8 cellular contexts compared by ENCODE assay signal in genomic region chr1:147670319-147671003, GRCh38. TPM values are rescaled to one million over a fixed set of nuclear protein-coding genes. Genes with fewer than 3 reads are reported as not detected.
DNase-seq lines count a peak whose midpoint lies in the region; ATAC-seq and FAIRE-seq lines count a peak whose summit lies in the region.

TSS of gene ACP6 (minus strand) at chr1:147670524. CDS start at chr1:147670048, 476 bp downstream.

- FAIRE-seq in endometrium (lab: Jason Lieb, UNC) = peak; percentile 80

- ATAC-seq in GM21367 (IDR thresholded peaks at IDR 0.05; ENCODE audit: unreplicated experiment) = peak; percentile 96

- DNase-seq in COLO829 (ENCODE audit: low spot score) (peak; percentile 89), HT1080 (ENCODE audit: low read depth) (peak; percentile 95), NOMO-1 treated with dmso at 0.1 percent for 144 hours (lab: John Stamatoyannopoulos, UW; ENCODE audit: unreplicated experiment) (peak; percentile 73), mesenteric fat pad (ENCODE audit: low spot score) (peak; percentile 96)
- peak; percentile 72 for DNase-seq in activated CD8-positive, alpha-beta memory T cell treated with anti-CD3 and anti-CD28 coated beads, Interleukin-2, amount 50 U/mL, for 24 hours (ENCODE audit: extremely low read depth)
- DNase-seq in stimulated activated CD8-positive, alpha-beta memory T cell treated with anti-CD3 and anti-CD28 coated beads, Interleukin-15, amount 100 ng/mL, for 1 hour (ENCODE audit: low read depth) = peak; percentile 72

RNA-seq across cellular contexts. Expression of gene ACP6, which starts in this region (rescaled TPM):
- 14.1 and 20.3 TPM in 2 replicates for total RNA-seq in HT1080 (2014; rRNA removed; shearing (Covaris generic))
- 16.2 and 18.7 TPM in 2 replicates for polyA plus RNA-seq in HT1080 (2015; cell fraction: cytosol; rRNA removed)
- 41.3 and 42.5 TPM in 2 replicates for polyA plus RNA-seq in HT1080 (2015; cell fraction: nucleus; rRNA removed)
- 8.0 TPM for total RNA-seq in mesenteric fat pad

Comparison
In these comparisons a context has a peak if more than half of its experiments do, and no peak if none do; other contexts are left out.
1. Peak in every context shown above with its lines: DNase-seq and ATAC-seq.